In the genomic region with DNA sequence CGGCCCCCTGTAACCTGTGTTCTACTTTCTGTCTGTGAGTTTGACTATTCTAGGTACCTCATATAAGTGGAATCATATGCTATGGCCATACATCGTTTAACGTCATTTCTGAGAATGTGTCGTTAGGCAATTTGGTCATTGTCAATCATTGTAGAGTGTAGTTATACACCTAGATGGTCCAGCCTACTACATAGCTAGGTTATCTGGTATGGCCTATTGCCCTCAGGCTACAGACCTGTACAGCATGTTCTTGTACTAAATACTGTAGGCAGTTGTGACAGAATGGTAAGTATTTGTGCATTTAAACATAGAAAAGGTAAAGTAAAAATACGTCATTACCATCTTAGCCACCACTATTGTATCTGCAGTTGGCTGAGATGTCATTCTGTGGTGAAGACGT, we compare ENCODE assay signal across 36 cellular contexts. TPM values are rescaled to one million over a fixed set of nuclear protein-coding genes. Genes with fewer than 3 reads are reported as not detected.
"Had no signal": no experiment of that assay in that cellular context is flagged by ENCODE, and none has a peak within 500 bp of the region (broad histone marks: within the 10 kb centered on the region; RNA-seq: fewer than 3 reads in every experiment).

No MANE protein-coding gene starts in this region.

- H3K9ac ChIP-seq: KMS-11 had no signal

- H3K36me3 ChIP-seq: MG63 had no signal

- DNase-seq: Karpas-422, Kasumi-1, MG63, MM.1S, MV-4-11, NCI-H1048, NCI-H1092, NCI-H1092 treated with DMSO at 0.1 percent for 48 hours, NCI-H1105, NCI-H1105 treated with DMSO at 0.1 percent for 48 hours, NCI-H1417, NCI-H1417 treated with DMSO at 0.1 percent for 48 hours, NCI-H1436 treated with DMSO at 0.1 percent for 48 hours, NCI-H146, NCI-H1694, NCI-H1694 treated with DMSO at 0.1 percent for 48 hours, NCI-H187, NCI-H187 treated with DMSO at 0.1 percent for 48 hours, NCI-H1930, NCI-H2029, NCI-H2029 treated with DMSO at 0.1 percent for 48 hours, NCI-H2081, NCI-H2081 treated with DMSO at 0.1 percent for 48 hours, NCI-H2107, NCI-H2171, NCI-H2171 treated with DMSO at 0.1 percent for 48 hours, NCI-H2227 treated with DMSO at 0.1 percent for 48 hours, NCI-H226, NCI-H345, NCI-H446, NCI-H446 treated with DMSO at 0.1 percent for 48 hours, NCI-H510A, NCI-H510A treated with DMSO at 0.1 percent for 48 hours, NCI-H524 had no signal

- H3K27me3 ChIP-seq: MG63 had no signal

- H3K27ac ChIP-seq: KMS-11 had no signal

- H3K9me3 ChIP-seq: MG63 had no signal

- H3K4me3 ChIP-seq: MG63 had no signal

- H3K4me2 ChIP-seq: KMS-11 had no signal

RNA-seq across cellular contexts. Expression of a gene that starts 35.2 kb away (rescaled TPM):
- total RNA-seq: M059J had no signal
